Comparison of ENCODE assay signal across 8 cellular contexts in the genomic region with DNA sequence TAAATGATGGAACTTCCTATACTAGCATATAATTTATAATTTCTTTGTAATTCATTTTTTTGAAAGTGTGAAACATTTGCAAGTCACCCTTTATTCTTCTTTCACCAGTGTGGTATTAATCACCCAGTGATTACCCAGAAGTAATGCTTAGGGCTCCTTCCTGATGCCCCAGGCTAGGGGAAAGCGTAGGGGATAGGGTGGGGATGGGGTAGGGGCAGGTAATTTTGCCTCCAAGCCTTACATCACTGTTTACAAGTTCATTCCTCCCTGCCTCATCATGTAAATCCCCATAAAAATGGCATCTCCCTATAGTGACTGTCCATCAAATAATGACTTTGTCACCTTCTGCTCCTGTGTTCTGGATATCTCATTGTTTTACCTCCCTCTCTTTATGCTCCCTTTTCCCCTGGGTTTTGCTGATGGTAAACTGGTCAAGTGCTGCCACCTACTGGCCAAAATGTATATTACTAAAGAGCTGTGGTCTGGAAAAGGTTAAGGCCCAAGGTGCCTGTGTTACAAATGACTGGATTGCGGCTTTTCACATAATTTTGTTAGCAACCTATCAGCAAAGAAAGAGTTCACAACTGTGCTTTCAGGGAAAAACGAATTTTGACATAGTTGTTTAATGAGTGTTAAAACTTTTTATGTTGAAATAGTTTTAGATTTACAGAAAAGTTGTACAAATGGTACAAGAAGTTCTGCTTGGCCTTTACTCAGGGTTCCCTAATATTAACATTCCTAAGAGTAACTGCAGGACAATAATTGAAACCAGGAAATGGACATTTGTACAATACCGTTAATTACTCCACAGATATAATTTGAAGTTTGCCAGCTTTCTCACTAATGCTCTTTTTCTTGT. TPM values are rescaled to one million over a fixed set of nuclear protein-coding genes. Genes with fewer than 3 reads are reported as not detected.
DNase-seq lines count a peak whose midpoint lies in the region; ATAC-seq and TF ChIP-seq lines count a peak whose summit lies in the region.

No MANE protein-coding gene starts in this region.

- ATAC-seq in CD4-positive, CD25-positive, alpha-beta regulatory T cell (ENCODE audit: low read depth in 2 of 2): peak; percentile 76 to 79
- ATAC-seq in GM19463 (IDR thresholded peaks at IDR 0.05; ENCODE audit: unreplicated experiment): peak; percentile 86
- peak; percentile 80 to 88 for ATAC-seq in naive B cell (ENCODE audit: low read depth in 2 of 2)

- no peaks in the 10 kb centered on the region for H3K79me2 ChIP-seq in OCI-LY7 (ENCODE audit: insufficient read depth, low read depth, low read length)

- H3K4me1 Mint-ChIP-seq in CD4-positive, CD25-positive, alpha-beta regulatory T cell: peaks cover 6 to 14% (median 7%) of the 10 kb centered on the region in 4 donors
- H3K4me1 Mint-ChIP-seq in naive B cell: peaks cover 10 to 29% (median 24%) of the 10 kb centered on the region in 3 donors

- no peaks in the 10 kb centered on the region for H4K20me1 ChIP-seq in OCI-LY7 (ENCODE audit: insufficient read depth, low read length)

- intact Hi-C loops in OCI-LY7 (cut with micrococcal nuclease; ENCODE audit: unreplicated experiment): loop anchor here (1.0 to 2.0 kb wide), 3 partner anchors 207 to 479 kb away; partner anchors contain the start of gene MYO5A

- no peak overlapping the region for H3K4me3 ChIP-seq in CD4-positive, CD25-positive, alpha-beta regulatory T cell (ENCODE audit: low read depth, low read length)
- no peak overlapping the region for H3K4me3 ChIP-seq in Jurkat, Clone E6-1 (ENCODE audit: low read length)
- H3K4me3 ChIP-seq in OCI-LY7 (ENCODE audit: low read depth, low read length, poor library complexity, severe bottlenecking): no peak overlapping the region

- H3K36me3 ChIP-seq in CD4-positive, CD25-positive, alpha-beta regulatory T cell (ENCODE audit: control insufficient read depth, insufficient read depth, low read length): no peaks in the 10 kb centered on the region
- no peaks in the 10 kb centered on the region; the same call in 1 of the 2 replicates for H3K36me3 ChIP-seq in OCI-LY7 (ENCODE audit: insufficient read depth, low read length)

- no peak overlapping the region for H3K27ac ChIP-seq in CD4-positive, CD25-positive, alpha-beta regulatory T cell (ENCODE audit: insufficient read depth, low read length, poor library complexity, severe bottlenecking)
- H3K27ac ChIP-seq in OCI-LY7 (ENCODE audit: low read depth, low read length, poor library complexity, severe bottlenecking) (no peak overlapping the region), epithelial cell of prostate (no peak overlapping the region)

- no peak overlapping the region for H2AFZ ChIP-seq in OCI-LY7 (ENCODE audit: low read length)

- TF ChIP-seq CTCF in OCI-LY7 (conservative IDR thresholded peaks at IDR 0.05; ENCODE audit: low read length): peak; percentile 98

- H3K36me3 Mint-ChIP-seq in CD4-positive, CD25-positive, alpha-beta regulatory T cell: no peaks in the 10 kb centered on the region
- no peaks in the 10 kb centered on the region for H3K36me3 Mint-ChIP-seq in naive B cell

- CTCF ChIA-PET in OCI-LY7 (lab: Charles Lee; ENCODE audit: unreplicated experiment): interaction anchor here (0.7 to 0.9 kb wide), 2 partner anchors 373 to 481 kb away, joined by 3 to 4 read pairs; no protein-coding TSS in a partner anchor

- POLR2A ChIA-PET in OCI-LY7 (lab: Charles Lee): interaction anchor here (0.7 to 1.2 kb wide), 3 partner anchors 209 to 479 kb away, joined by 3 read pairs; no protein-coding TSS in a partner anchor

- H3K9me3 Mint-ChIP-seq in CD4-positive, CD25-positive, alpha-beta regulatory T cell: no peaks in the 10 kb centered on the region
- no peaks in the 10 kb centered on the region for H3K9me3 Mint-ChIP-seq in naive B cell

- BruUV-seq in OCI-LY7 (replicated peaks; lab: Mats Ljungman, UMichigan): no TSS peak

- no peaks in the 10 kb centered on the region for H3K9me2 ChIP-seq in OCI-LY7 (ENCODE audit: insufficient read depth, low read length)

- H3K27me3 ChIP-seq in CD4-positive, CD25-positive, alpha-beta regulatory T cell (ENCODE audit: control insufficient read depth, insufficient read depth, low read length): no peaks in the 10 kb centered on the region

- H3K4me1 ChIP-seq in CD4-positive, CD25-positive, alpha-beta regulatory T cell (ENCODE audit: control insufficient read depth, insufficient read depth, low read length, poor library complexity, severe bottlenecking): peaks cover 3% of the 10 kb centered on the region
- peaks cover 31% of the 10 kb centered on the region for H3K4me1 ChIP-seq in OCI-LY7 (ENCODE audit: insufficient read depth, low read length, poor library complexity, severe bottlenecking)

- no peak overlapping the region for H3K4me3 Mint-ChIP-seq in CD4-positive, CD25-positive, alpha-beta regulatory T cell
- no peak overlapping the region for H3K4me3 Mint-ChIP-seq in naive B cell

- DNase-seq in CD4-positive, CD25-positive, alpha-beta regulatory T cell: peak; percentile 59 to 87 (median 76)
- peak; percentile 72 for DNase-seq in Jurkat, Clone E6-1 (ENCODE audit: low read depth, low spot score)
- DNase-seq in OCI-LY7 (ENCODE audit: low spot score): peak; percentile 86
- peak; percentile 81 for DNase-seq in activated CD8-positive, alpha-beta memory T cell treated with anti-CD3 and anti-CD28 coated beads, Interleukin-2, amount 50 U/mL, for 48 hours
- DNase-seq in epithelial cell of prostate (ENCODE audit: low read depth, low spot score): peak; percentile 18
- peak; percentile 76 for DNase-seq in naive B cell
- peak; percentile 9 to 89 (median 56) for DNase-seq in stimulated activated naive CD4-positive, alpha-beta T cell (lab: John Stamatoyannopoulos, UW)

- no peak overlapping the region for H3K4me2 ChIP-seq in OCI-LY7 (ENCODE audit: low read length)

- H3K9me3 ChIP-seq in CD4-positive, CD25-positive, alpha-beta regulatory T cell (ENCODE audit: control insufficient read depth in 2 of 2, low read length in 2 of 2): no peaks in the 10 kb centered on the region
- no peaks in the 10 kb centered on the region for H3K9me3 ChIP-seq in OCI-LY7 (ENCODE audit: low read length)

- H3K27me3 Mint-ChIP-seq in CD4-positive, CD25-positive, alpha-beta regulatory T cell: peaks cover 4% of the 10 kb centered on the region
- peaks cover 0 to 16% (median 3%) of the 10 kb centered on the region in 3 donors for H3K27me3 Mint-ChIP-seq in naive B cell

- peak overlapping the region in 2 of 3 donors; percentile 13 to 56 for H3K27ac Mint-ChIP-seq in CD4-positive, CD25-positive, alpha-beta regulatory T cell
- peak overlapping the region in 2 of 6 donors; percentile 13 to 79 for H3K27ac Mint-ChIP-seq in naive B cell

RNA-seq across cellular contexts. Expression of gene ONECUT1, which starts 54.7 kb away (rescaled TPM):
- not detected for total RNA-seq in CD4-positive, CD25-positive, alpha-beta regulatory T cell
- polyA plus RNA-seq in CD4-positive, CD25-positive, alpha-beta regulatory T cell: not detected
- polyA plus RNA-seq in Jurkat, Clone E6-1 (2012; ENCODE audit: insufficient read depth, insufficient read length): 2.6 TPM
- total RNA-seq in OCI-LY7 (2014; rRNA removed; shearing (Covaris generic)): 0.25 and 0.28 TPM in 2 replicates
- 0.15 and 0.52 TPM in 2 replicates for total RNA-seq in OCI-LY7 (2022)
- polyA plus RNA-seq in naive B cell (ENCODE audit: low read depth in 6 of 6): not detected

RNA-seq across cellular contexts. Expression of gene ATOSA, which starts 56.3 kb away (rescaled TPM):
- total RNA-seq in CD4-positive, CD25-positive, alpha-beta regulatory T cell: 139 TPM
- polyA plus RNA-seq in CD4-positive, CD25-positive, alpha-beta regulatory T cell: 10 to 100 TPM; 13.5 to 20.5 (median 17.8) TPM
- 7.5 TPM for polyA plus RNA-seq in Jurkat, Clone E6-1 (2012; ENCODE audit: insufficient read depth, insufficient read length)
- total RNA-seq in OCI-LY7 (2014; rRNA removed; shearing (Covaris generic)): 28.5 and 34.1 TPM in 2 replicates
- total RNA-seq in OCI-LY7 (2022): 96.8 and 103 TPM in 2 replicates
- 10 to 100 TPM; 15.7 to 38.0 (median 28.4) TPM for polyA plus RNA-seq in naive B cell (ENCODE audit: low read depth in 6 of 6)

Comparison
In these comparisons a context has a peak if more than half of its experiments do, and no peak if none do; other contexts are left out.
1. DNase-seq: peak in every context shown above with its lines; median percentile 86 in OCI-LY7; 81 in activated CD8-positive, alpha-beta memory T cell treated with anti-CD3 and anti-CD28 coated beads, Interleukin-2, amount 50 U/mL, for 48 hours; 76 in CD4-positive, CD25-positive, alpha-beta regulatory T cell; 76 in naive B cell; 72 in Jurkat, Clone E6-1; 56 in stimulated activated naive CD4-positive, alpha-beta T cell; 18 in epithelial cell of prostate.